8 cellular contexts compared by ENCODE assay signal in genomic region chr22:46538816-46539163, GRCh38. TPM values are rescaled to one million over a fixed set of nuclear protein-coding genes. Genes with fewer than 3 reads are reported as not detected.
DNase-seq lines count a peak whose midpoint lies in the region; ATAC-seq and TF ChIP-seq lines count a peak whose summit lies in the region.

No MANE protein-coding gene starts in this region.

- H3K27ac ChIP-seq in cardiac muscle cell (no peak overlapping the region), thoracic aorta (no peak overlapping the region)

- CTCF ChIA-PET in GM10248 (lab: Yijun Ruan, JAX), result interaction anchor here (1.9 kb wide), 1 partner anchor 171 kb away, joined by 9 read pairs; no protein-coding TSS in a partner anchor

- H3K36me3 ChIP-seq in cardiac muscle cell, result no peaks in the 10 kb centered on the region
- no peaks in the 10 kb centered on the region for H3K36me3 ChIP-seq in thoracic aorta

- intact Hi-C loops in Right ventricle myocardium superior (cut with DNase I), result loop anchor here (5.0 kb wide), 1 partner anchor 166 kb away; no protein-coding TSS in a partner anchor

- POLR2A ChIA-PET in GM10248 (lab: Yijun Ruan, JAX), result no interaction called here

- peak overlapping the region; percentile 90 for H3K4me3 ChIP-seq in cardiac muscle cell
- peak overlapping the region; percentile 66 for H3K4me3 ChIP-seq in thoracic aorta

- H3K9me3 ChIP-seq in cardiac muscle cell (ENCODE audit: low read depth), result no peaks in the 10 kb centered on the region
- H3K9me3 ChIP-seq in thoracic aorta, result no peaks in the 10 kb centered on the region

- DNase-seq in cardiac muscle cell (ENCODE audit: low read depth in 1 of 2, low spot score in 1 of 2) (peak in 1 of 2 donors; percentile 61), Right ventricle myocardium superior (no peak), amniotic epithelial cell (ENCODE audit: low read depth) (peak; percentile 6), islet precursor cell (peak; percentile 71), thoracic aorta (ENCODE audit: low spot score) (no peak), GM10248 (ENCODE audit: extremely low spot score) (no peak), NAMALWA (ENCODE audit: low spot score) (no peak), NCI-H2196 (lab: John Stamatoyannopoulos, UW; ENCODE audit: unreplicated experiment) (no peak)

- peaks cover 7% of the 10 kb centered on the region for H3K27me3 ChIP-seq in cardiac muscle cell
- H3K27me3 ChIP-seq in thoracic aorta (replicated peaks; ENCODE audit: insufficient read depth), result peaks cover 9% of the 10 kb centered on the region

- no peak for TF ChIP-seq CTCF in cardiac muscle cell (IDR thresholded peaks at IDR 0.05; ENCODE audit: low read depth, low read length)
- TF ChIP-seq CTCF in thoracic aorta (IDR thresholded peaks at IDR 0.05), result no peak
- no peak for TF ChIP-seq CTCF in GM10248 (IDR thresholded peaks at IDR 0.05; ENCODE audit: control extremely low read depth, extremely low read depth, low read depth, missing control alignments)

- peaks cover 13% of the 10 kb centered on the region for H3K4me1 ChIP-seq in cardiac muscle cell (ENCODE audit: low read depth)
- peaks cover 12% of the 10 kb centered on the region in 2 donors for H3K4me1 ChIP-seq in thoracic aorta (ENCODE audit: control insufficient read depth in 1 of 2, low read depth in 2 of 2)

- ATAC-seq in Right ventricle myocardium superior (ENCODE audit: poor library complexity) (no peak), thoracic aorta (ENCODE audit: insufficient number of reproducible peaks, low FRiP score, low read depth) (no peak)

RNA-seq across cellular contexts. Expression of gene CELSR1, which starts 1.4 kb away (rescaled TPM):
- total RNA-seq in cardiac muscle cell (26.0 and 37.4 TPM in 2 replicates), Right ventricle myocardium superior (7.6 TPM), thoracic aorta (1 to 10 TPM; 1.5 to 6.7 TPM)
- polyA plus RNA-seq in cardiac muscle cell, result 9.0 and 9.2 TPM in 2 replicates

Comparison
In these comparisons a context has a peak if more than half of its experiments do, and no peak if none do; other contexts are left out.
1. DNase-seq: peak in amniotic epithelial cell (single experiment) and islet precursor cell (single experiment); none in Right ventricle myocardium superior (single experiment), thoracic aorta (single experiment), GM10248 (single experiment), NAMALWA (single experiment) and NCI-H2196 (single experiment).